Comparison of ENCODE assay signal across 34 cellular contexts in genomic region chr6:126133984-126134383, GRCh38.
"Had no signal": no experiment of that assay in that cellular context is flagged by ENCODE, and none has a peak within 500 bp of the region (broad histone marks: within the 10 kb centered on the region; RNA-seq: fewer than 3 reads in every experiment).

No MANE protein-coding gene starts in this region.

- H3K27me3 ChIP-seq: adrenal gland, ascending aorta, body of pancreas, brain microvascular endothelial cell, breast epithelium, cardiac muscle cell had no signal

- ATAC-seq: activated naive CD4-positive, alpha-beta T cell treated with anti-CD3 and anti-CD28 coated beads, Interleukin-2, amount 50 U/mL, for 72 hours; activated naive CD8-positive, alpha-beta T cell treated with anti-CD3 and anti-CD28 coated beads, Interleukin-2, amount 50 U/mL, for 24 hours; activated T-cell treated with anti-CD3 and anti-CD28 coated beads, Interleukin-2, amount 50 U/mL, for 4 hours; activated T-cell treated with anti-CD3 and anti-CD28 coated beads, Interleukin-2, amount 50 U/mL, for 72 hours; activated T-helper 17 cell treated with anti-CD3 and anti-CD28 coated beads, Interleukin-2, amount 50 U/mL, for 72 hours; body of pancreas had no signal

- H3K27ac ChIP-seq: adrenal gland, ascending aorta, body of pancreas, brain microvascular endothelial cell, breast epithelium, cardiac muscle cell had no signal

- H3K36me3 ChIP-seq: adrenal gland, brain microvascular endothelial cell, breast epithelium, cardiac muscle cell had no signal

- DNase-seq: activated effector memory CD4-positive, alpha-beta T cell treated with anti-CD3 and anti-CD28 coated beads, Interleukin-2, amount 50 U/mL, for 16 hours; activated effector memory CD4-positive, alpha-beta T cell treated with Interleukin-2 at 50 U/mL for 16 hours; activated gamma-delta T cell; activated gamma-delta T cell treated with Interleukin-2 at 50 U/mL for 16 hours; activated naive CD4-positive, alpha-beta T cell; activated naive CD4-positive, alpha-beta T cell treated with anti-CD3 and anti-CD28 coated beads for 36 hours; activated naive CD4-positive, alpha-beta T cell treated with anti-CD3 and anti-CD28 coated beads, Interleukin-2, amount 10 ng/mL, durations not matched to agents 7 days and 5 days; activated naive CD4-positive, alpha-beta T cell treated with anti-CD3 and anti-CD28 coated beads, Interleukin-2, amount 50 U/mL, for 16 hours; activated naive CD4-positive, alpha-beta T cell treated with Interleukin-2 at 50 U/mL for 16 hours; activated naive CD8-positive, alpha-beta T cell treated with anti-CD3 and anti-CD28 coated beads for 36 hours; activated naive CD8-positive, alpha-beta T cell treated with anti-CD3 and anti-CD28 coated beads, Interleukin-2, amount 10 ng/mL, durations not matched to agents 7 days and 5 days; activated naive CD8-positive, alpha-beta T cell treated with anti-CD3 and anti-CD28 coated beads, Interleukin-2, amount 50 U/mL, for 24 hours; activated T-cell treated with anti-CD3 and anti-CD28 coated beads, Interleukin-2, amount 50 U/mL, for 1 hour; activated T-cell treated with anti-CD3 and anti-CD28 coated beads, Interleukin-2, amount 50 U/mL, for 24 hours; activated T-cell treated with anti-CD3 and anti-CD28 coated beads, Interleukin-2, amount 50 U/mL, for 4 hours; activated T-cell treated with anti-CD3 and anti-CD28 coated beads, Interleukin-2, amount 50 U/mL, for 48 hours; activated T-cell treated with anti-CD3 and anti-CD28 coated beads, Interleukin-2, amount 50 U/mL, for 72 hours; adrenal gland; amniotic stem cell; amygdala; anterior cingulate cortex; aorta; body of pancreas; brain microvascular endothelial cell; caudate nucleus; central memory CD4-positive, alpha-beta T cell; cerebellar nuclear complex had no signal

- FAIRE-seq: astrocyte, bronchial epithelial cell had no signal

- H3K9me3 ChIP-seq: adrenal gland, body of pancreas, breast epithelium had no signal

- H3K4me1 ChIP-seq: adrenal gland, ascending aorta, body of pancreas, breast epithelium had no signal

- H3K4me3 ChIP-seq: adrenal gland, ascending aorta, body of pancreas, breast epithelium, cardiac muscle cell had no signal
